ENCODE assay signal across 8 cellular contexts in genomic region chr13:31044658-31045620, GRCh38.
DNase-seq lines count a peak whose midpoint lies in the region; ATAC-seq and TF ChIP-seq lines count a peak whose summit lies in the region.

No MANE protein-coding gene starts in this region.

- TF ChIP-seq CTCF in Panc1 (IDR thresholded peaks at IDR 0.05): peak; percentile 53

- POLR2A ChIA-PET in Panc1 (lab: Charles Lee): no interaction called here

- ATAC-seq in GM18868 (IDR thresholded peaks at IDR 0.05; ENCODE audit: unreplicated experiment) (peak; percentile 58), Panc1 (0 out of 2 replicates have a peak, but pooled peaks have one; percentile 8), GM19455 (IDR thresholded peaks at IDR 0.05; ENCODE audit: unreplicated experiment) (no peak), GM18909 (IDR thresholded peaks at IDR 0.05; ENCODE audit: poor library complexity, unreplicated experiment) (no peak)

- H3K36me3 ChIP-seq in Panc1 (ENCODE audit: control insufficient read depth, insufficient read depth, low read length): no peaks in the 10 kb centered on the region
- no peaks in the 10 kb centered on the region for H3K36me3 ChIP-seq in duodenal mucosa (ENCODE audit: control insufficient read depth in 1 of 2, insufficient read depth in 2 of 2, low read length in 2 of 2)

- H3K4me3 ChIP-seq in Panc1 (ENCODE audit: low read depth in 2 of 2, low read length in 2 of 2) (no peak overlapping the region), duodenal mucosa (ENCODE audit: low read depth in 1 of 2, low read length in 2 of 2) (peak overlapping the region; percentile 5 to 38)

- BruUV-seq in Panc1 (replicated peaks; lab: Mats Ljungman, UMichigan): no TSS peak

- intact Hi-C loops in Panc1 (cut with micrococcal nuclease; ENCODE audit: unreplicated experiment): loop anchor here (10.0 kb wide), 1 partner anchor 240 kb away; no protein-coding TSS in a partner anchor

- in situ Hi-C loops in Panc1 (cut with HindIII; ENCODE audit: low pct_unique_long_range_greater_than_20kb, low sequenced_read_pairs): no loop called here

- H3K9ac ChIP-seq in duodenal mucosa (ENCODE audit: low read depth in 1 of 2, low read length in 2 of 2): peak overlapping the region; percentile 38 to 51

- CTCF ChIA-PET in Panc1 (lab: Charles Lee): interaction anchor here (0.6 to 0.9 kb wide), 5 partner anchors 43 to 912 kb away, joined by 3 to 8 read pairs (median 4); no protein-coding TSS in a partner anchor

- H3K9me3 ChIP-seq in Panc1 (ENCODE audit: control insufficient read depth, insufficient read depth, low read depth, low read length) (no peaks in the 10 kb centered on the region), duodenal mucosa (ENCODE audit: control insufficient read depth in 1 of 2, low read length in 2 of 2) (no peaks in the 10 kb centered on the region)

- no peaks in the 10 kb centered on the region for H3K27me3 ChIP-seq in Panc1 (ENCODE audit: control insufficient read depth, insufficient read depth, low read length)
- H3K27me3 ChIP-seq in duodenal mucosa (ENCODE audit: control insufficient read depth in 1 of 2, insufficient read depth in 2 of 2, low read length in 2 of 2): peaks cover 0 to 3% of the 10 kb centered on the region in 2 donors

- peaks cover 21% of the 10 kb centered on the region for H3K4me1 ChIP-seq in Panc1 (ENCODE audit: control insufficient read depth, insufficient read depth, low read length)
- peaks cover 23 to 27% of the 10 kb centered on the region in 2 donors for H3K4me1 ChIP-seq in duodenal mucosa (ENCODE audit: control insufficient read depth in 1 of 2, insufficient read depth in 2 of 2, low read length in 2 of 2)

- H3K27ac ChIP-seq in Panc1 (ENCODE audit: low read length) (peak overlapping the region; percentile 89), duodenal mucosa (ENCODE audit: low read depth, low read length) (peak overlapping the region; percentile 85)

- DNase-seq in Panc1 (ENCODE audit: low read depth, low spot score) (no peak), GDM1 (lab: John Stamatoyannopoulos, UW) (no peak), SKM-1 treated with dmso at 0.1 percent for 144 hours (lab: John Stamatoyannopoulos, UW; ENCODE audit: unreplicated experiment) (no peak)
- peak; percentile 69 for DNase-seq in stimulated activated CD4-positive, alpha-beta T cell treated with anti-CD3 and anti-CD28 coated beads, Interleukin-1b, Interleukin-23, amount 100 ng/mL, for 48 hours

Comparison
In these comparisons a context has a peak if more than half of its experiments do, and no peak if none do; other contexts are left out.
1. ATAC-seq: peak in GM18868 (single experiment) and Panc1 (single experiment); none in GM19455 (single experiment) and GM18909 (single experiment).
2. H3K4me3 ChIP-seq: peak in duodenal mucosa (2 of 2); none in Panc1 (0 of 2).